8 cellular contexts compared by ENCODE assay signal in genomic region chr14:30621354-30621953, GRCh38. TPM values are rescaled to one million over a fixed set of nuclear protein-coding genes. Genes with fewer than 3 reads are reported as not detected.
DNase-seq lines count a peak whose midpoint lies in the region; ATAC-seq and TF ChIP-seq lines count a peak whose summit lies in the region.

No MANE protein-coding gene starts in this region.

- H3K36me3 ChIP-seq in endodermal cell (ENCODE audit: control insufficient read depth, insufficient read depth, low read length), result peaks cover 22% of the 10 kb centered on the region
- no peaks in the 10 kb centered on the region for H3K36me3 ChIP-seq in mucosa of rectum (ENCODE audit: control insufficient read depth in 2 of 2, insufficient read depth in 2 of 2, low read length in 2 of 2)

- H3K4me1 ChIP-seq in endodermal cell (ENCODE audit: control insufficient read depth, insufficient read depth, low read length) (no peaks in the 10 kb centered on the region), mucosa of rectum (ENCODE audit: control insufficient read depth in 2 of 2, insufficient read depth in 2 of 2, low read length in 2 of 2) (peaks cover 6 to 9% of the 10 kb centered on the region in 2 donors)

- peak overlapping the region; percentile 87 for H3K4me3 Mint-ChIP-seq in activated CD4-positive, alpha-beta T cell treated with anti-CD3 and anti-CD28 coated beads, Interleukin-2, amount 10 ng/mL, durations not matched to agents 24 days and 14 days
- H3K4me3 Mint-ChIP-seq in endodermal cell, result peak overlapping the region; percentile 92

- H3K4me3 ChIP-seq in endodermal cell (ENCODE audit: low read length), result peak overlapping the region; percentile 92
- peak overlapping the region; percentile 97 to 100 for H3K4me3 ChIP-seq in mucosa of rectum (ENCODE audit: low read length in 2 of 2)

- H3K27me3 Mint-ChIP-seq in activated CD4-positive, alpha-beta T cell treated with anti-CD3 and anti-CD28 coated beads, Interleukin-2, amount 10 ng/mL, durations not matched to agents 24 days and 14 days, result no peaks in the 10 kb centered on the region
- H3K27me3 Mint-ChIP-seq in endodermal cell (ENCODE audit: insufficient read depth), result no peaks in the 10 kb centered on the region

- H3K27ac ChIP-seq in endodermal cell (ENCODE audit: low read depth, low read length) (no peak overlapping the region), mucosa of rectum (ENCODE audit: low read depth in 2 of 2, low read length in 2 of 2) (peak overlapping the region; percentile 88 to 89)

- peaks cover 30% of the 10 kb centered on the region for H3K4me1 Mint-ChIP-seq in activated CD4-positive, alpha-beta T cell treated with anti-CD3 and anti-CD28 coated beads, Interleukin-2, amount 10 ng/mL, durations not matched to agents 24 days and 14 days
- H3K4me1 Mint-ChIP-seq in endodermal cell, result peaks cover 16% of the 10 kb centered on the region

- intact Hi-C loops in activated CD4-positive, alpha-beta T cell treated with anti-CD3 and anti-CD28 coated beads, Interleukin-2, amount 10 ng/mL, durations not matched to agents 24 days and 14 days (cut with micrococcal nuclease), result loop anchor here (2.0 to 10.0 kb wide), 6 partner anchors 267 to 1581 kb away; partner anchors contain the start of genes DTD2, HECTD1, NUBPL and RNU6-7

- no peak for TF ChIP-seq CTCF in endodermal cell (conservative IDR thresholded peaks at IDR 0.05)

- WGBS in endodermal cell (ENCODE audit: insufficient coverage in 1 of 2, insufficient read length in 1 of 2), 2 experiments, result 68 to 74% methylated on average over 7 to 17 of the region's 17 CpGs

- no peaks in the 10 kb centered on the region for H3K9me3 Mint-ChIP-seq in activated CD4-positive, alpha-beta T cell treated with anti-CD3 and anti-CD28 coated beads, Interleukin-2, amount 10 ng/mL, durations not matched to agents 24 days and 14 days
- no peaks in the 10 kb centered on the region for H3K9me3 Mint-ChIP-seq in endodermal cell

- peak; percentile 72 for DNase-seq in activated CD4-positive, alpha-beta T cell treated with anti-CD3 and anti-CD28 coated beads, Interleukin-2, amount 10 ng/mL, durations not matched to agents 24 days and 14 days
- no peak for DNase-seq in activated CD4-positive, alpha-beta T cell treated with anti-CD3 and anti-CD28 coated beads, Interleukin-2, amount 50 U/mL, for 1 hour
- peak; percentile 26 for DNase-seq in SK-MEL-5 (ENCODE audit: low read depth, low spot score)
- DNase-seq in endodermal cell, result peak; percentile 61

- H3K9me3 ChIP-seq in endodermal cell (ENCODE audit: control insufficient read depth, low read length) (no peaks in the 10 kb centered on the region), mucosa of rectum (ENCODE audit: control insufficient read depth in 2 of 2, low read length in 2 of 2) (no peaks in the 10 kb centered on the region)

- H3K27ac Mint-ChIP-seq in activated CD4-positive, alpha-beta T cell treated with anti-CD3 and anti-CD28 coated beads, Interleukin-2, amount 10 ng/mL, durations not matched to agents 24 days and 14 days, result peak overlapping the region; percentile 95
- peak overlapping the region; percentile 99 for H3K27ac Mint-ChIP-seq in endodermal cell

- H3K27me3 ChIP-seq in endodermal cell (ENCODE audit: control insufficient read depth, insufficient read depth, low read length, poor library complexity, severe bottlenecking) (no peaks in the 10 kb centered on the region), mucosa of rectum (ENCODE audit: control insufficient read depth in 2 of 2, insufficient read depth in 2 of 2, low read length in 2 of 2) (no peaks in the 10 kb centered on the region)

- in situ Hi-C loops in SK-MEL-5 (cut with HindIII; ENCODE audit: low pct_unique_long_range_greater_than_20kb, low sequenced_read_pairs), result no loop called here

- H3K36me3 Mint-ChIP-seq in activated CD4-positive, alpha-beta T cell treated with anti-CD3 and anti-CD28 coated beads, Interleukin-2, amount 10 ng/mL, durations not matched to agents 24 days and 14 days (ENCODE audit: low read depth), result peaks cover 11% of the 10 kb centered on the region
- peaks cover 1% of the 10 kb centered on the region for H3K36me3 Mint-ChIP-seq in endodermal cell (ENCODE audit: low read depth)

- H3K9ac ChIP-seq in endodermal cell (ENCODE audit: extremely low read depth, low read length, poor library complexity, severe bottlenecking), result peak overlapping the region; percentile 97
- peak overlapping the region; percentile 95 to 99 for H3K9ac ChIP-seq in mucosa of rectum (ENCODE audit: low read depth in 1 of 2, low read length in 2 of 2)

- ATAC-seq in HG02970 (IDR thresholded peaks at IDR 0.05; ENCODE audit: low FRiP score, unreplicated experiment) (peak; percentile 7), HG02588 (IDR thresholded peaks at IDR 0.05; ENCODE audit: unreplicated experiment) (no peak), HG02763 (IDR thresholded peaks at IDR 0.05; ENCODE audit: unreplicated experiment) (no peak)

RNA-seq across cellular contexts. Expression of gene SCFD1, which starts 0.7 kb away (rescaled TPM):
- total RNA-seq in activated CD4-positive, alpha-beta T cell treated with anti-CD3 and anti-CD28 coated beads, Interleukin-2, amount 10 ng/mL, durations not matched to agents 24 days and 14 days, result 75.3 and 81.0 TPM in 2 replicates
- 76.5 and 81.1 TPM in 2 replicates for total RNA-seq in SK-MEL-5 (2014; rRNA removed; shearing (Covaris generic))
- 32.6 and 32.9 TPM in 2 replicates for polyA plus RNA-seq in SK-MEL-5 (2015; cell fraction: cytosol; rRNA removed)
- 41.9 and 65.8 TPM in 2 replicates for polyA plus RNA-seq in SK-MEL-5 (2015; cell fraction: nucleus; rRNA removed)
- 10 to 100 TPM; 82.4 to 98.4 TPM for total RNA-seq in endodermal cell
- polyA plus RNA-seq in endodermal cell (2013, experiment 1 of 2), result 54.8 TPM
- 53.3 TPM for polyA plus RNA-seq in endodermal cell (2013, experiment 2 of 2)
